Comparison of ENCODE assay signal across 1 cellular context in genomic region chr18:28884304-28884703, GRCh38.
TF ChIP-seq lines count a peak whose summit lies in the region.

No MANE protein-coding gene starts in this region.

TF ChIP-seq in IMR-90, 13 proteins besides CTCF, POLR2A, EP300 and RAD21 (continued from another document):
- TF ChIP-seq RFX5 (IDR thresholded peaks at IDR 0.05; ENCODE audit: low read depth, low read length): no peak
